Comparison of ENCODE assay signal across 1 cellular context in genomic region chr2:135876066-135876711, GRCh38.
TF ChIP-seq lines count a peak whose summit lies in the region.

MCM6 (minus strand) TSS chr2:135876443; CDS start chr2:135876365, 78 bp downstream.

TF ChIP-seq in HepG2, 621 proteins besides CTCF, POLR2A, EP300 and RAD21 (continued from another document and continues in another):
- TF ChIP-seq PATZ1 (CRISPR knock-in tag; IDR thresholded peaks at IDR 0.05): 0 out of 2 replicates have a peak, but pooled peaks have one; percentile 17
- no peak for TF ChIP-seq ATF5 (CRISPR knock-in tag; IDR thresholded peaks at IDR 0.05; ENCODE audit: low read depth)
- no peak for TF ChIP-seq ZBTB10 (CRISPR knock-in tag; IDR thresholded peaks at IDR 0.05; ENCODE audit: borderline replicate concordance)
- TF ChIP-seq HOMEZ (CRISPR knock-in tag; IDR thresholded peaks at IDR 0.05; ENCODE audit: low read depth): no peak
- TF ChIP-seq ZHX2 (IDR thresholded peaks at IDR 0.05; ENCODE audit: low read depth): no peak
- TF ChIP-seq ZHX2 (CRISPR knock-in tag; IDR thresholded peaks at IDR 0.05; ENCODE audit: borderline replicate concordance): 0 out of 2 replicates have a peak, but pooled peaks have one; percentile 47
- 0 out of 2 replicates have a peak, but pooled peaks have one; percentile 41 for TF ChIP-seq ZMYM2 (CRISPR knock-in tag; IDR thresholded peaks at IDR 0.05)
- 0 out of 2 replicates have a peak, but pooled peaks have one; percentile 18 for TF ChIP-seq ZNF740 (CRISPR knock-in tag; IDR thresholded peaks at IDR 0.05)
- TF ChIP-seq ZFP91 (CRISPR knock-in tag; IDR thresholded peaks at IDR 0.05; ENCODE audit: borderline replicate concordance): peak; percentile 46
- no peak for TF ChIP-seq FOXM1 (CRISPR knock-in tag; IDR thresholded peaks at IDR 0.05)
- TF ChIP-seq HOXA3 (CRISPR knock-in tag; IDR thresholded peaks at IDR 0.05): peak; percentile 63; the same call in 1 of the 2 replicates
- TF ChIP-seq HOXA9 (CRISPR knock-in tag; IDR thresholded peaks at IDR 0.05; ENCODE audit: borderline replicate concordance): no peak
- TF ChIP-seq FOXJ3 (CRISPR knock-in tag; IDR thresholded peaks at IDR 0.05; ENCODE audit: borderline replicate concordance): no peak
- TF ChIP-seq ZNF362 (CRISPR knock-in tag; IDR thresholded peaks at IDR 0.05; ENCODE audit: borderline replicate concordance): peak; percentile 32; the same call in 1 of the 2 replicates
- 0 out of 2 replicates have a peak, but pooled peaks have one; percentile 45 for TF ChIP-seq ZBTB14 (CRISPR knock-in tag; IDR thresholded peaks at IDR 0.05)
- TF ChIP-seq ZNF205 (CRISPR knock-in tag; IDR thresholded peaks at IDR 0.05): 0 out of 2 replicates have a peak, but pooled peaks have one; percentile 47
- no peak for TF ChIP-seq ZNF660 (CRISPR knock-in tag; IDR thresholded peaks at IDR 0.05; ENCODE audit: borderline replicate concordance, low read depth)
- TF ChIP-seq RXRB (CRISPR knock-in tag; IDR thresholded peaks at IDR 0.05; ENCODE audit: borderline replicate concordance): no peak
- no peak for TF ChIP-seq ZNF10 (CRISPR knock-in tag; IDR thresholded peaks at IDR 0.05; ENCODE audit: borderline replicate concordance, low read depth)
- peak; percentile 79 for TF ChIP-seq DR1 (CRISPR knock-in tag; IDR thresholded peaks at IDR 0.05)
- 0 out of 2 replicates have a peak, but pooled peaks have one; percentile 53 for TF ChIP-seq HOXD1 (CRISPR knock-in tag; IDR thresholded peaks at IDR 0.05)
- TF ChIP-seq ZNF552 (CRISPR knock-in tag; IDR thresholded peaks at IDR 0.05; ENCODE audit: borderline replicate concordance): peak; percentile 66
- TF ChIP-seq GPN1 (CRISPR knock-in tag; IDR thresholded peaks at IDR 0.05; ENCODE audit: borderline replicate concordance): no peak
- TF ChIP-seq ZNF687 (CRISPR knock-in tag; IDR thresholded peaks at IDR 0.05): peak; percentile 93
- peak; percentile 9; the same call in 1 of the 2 replicates for TF ChIP-seq TFAP4 (IDR thresholded peaks at IDR 0.05; ENCODE audit: borderline replicate concordance, low read depth)
- TF ChIP-seq ZSCAN22 (CRISPR knock-in tag; IDR thresholded peaks at IDR 0.05): 0 out of 2 replicates have a peak, but pooled peaks have one; percentile 66
- no peak for TF ChIP-seq ZNF737 (CRISPR knock-in tag; IDR thresholded peaks at IDR 0.05; ENCODE audit: borderline replicate concordance)
- no peak for TF ChIP-seq ZNF652 (CRISPR knock-in tag; IDR thresholded peaks at IDR 0.05; ENCODE audit: borderline replicate concordance, low read depth)
- TF ChIP-seq U2AF2 (IDR thresholded peaks at IDR 0.05; ENCODE audit: low read depth, low read length): no peak
